ENCODE assay signal across 8 cellular contexts in genomic region chr12:120584343-120585149, GRCh38. TPM values are rescaled to one million over a fixed set of nuclear protein-coding genes. Genes with fewer than 3 reads are reported as not detected.
A peak's percentile ranks its signal among the peaks of the same experiment; 100 is the strongest.
DNase-seq lines count a peak whose midpoint lies in the region; ATAC-seq and TF ChIP-seq lines count a peak whose summit lies in the region.

No MANE protein-coding gene starts in this region.

- BruUV-seq in Panc1 (replicated peaks; lab: Mats Ljungman, UMichigan) = no TSS peak

- H3K4me1 ChIP-seq in Panc1 (ENCODE audit: control insufficient read depth, insufficient read depth, low read length) = peaks cover 14% of the 10 kb centered on the region; the same call in 1 of the 2 replicates
- peaks cover 21% of the 10 kb centered on the region for H3K4me1 ChIP-seq in upper lobe of right lung

- peak overlapping the region; percentile 37 to 40 for H3K4me3 ChIP-seq in Panc1 (ENCODE audit: low read depth in 2 of 2, low read length in 2 of 2)
- peak overlapping the region; percentile 54 for H3K4me3 ChIP-seq in upper lobe of right lung

- CTCF ChIA-PET in Panc1 (lab: Charles Lee) = interaction anchor here (0.7 kb wide), 2 partner anchors 45 to 62 kb away, joined by 4 to 5 read pairs; no protein-coding TSS in a partner anchor

- H3K9me3 ChIP-seq in Panc1 (ENCODE audit: control insufficient read depth, insufficient read depth, low read depth, low read length) = no peaks in the 10 kb centered on the region
- H3K9me3 ChIP-seq in upper lobe of right lung = no peaks in the 10 kb centered on the region

- intact Hi-C loops in Panc1 (cut with micrococcal nuclease; ENCODE audit: unreplicated experiment) = loop anchor here (5.0 kb wide), 1 partner anchor 388 kb away; no protein-coding TSS in a partner anchor
- intact Hi-C loops in head of caudate nucleus (cut with DNase I) = loop anchor here (2.0 to 5.0 kb wide), 3 partner anchors 64 to 128 kb away; partner anchors contain the start of genes MLEC and UNC119B
- intact Hi-C loops in upper lobe of right lung (cut with DNase I) = no loop called here

- no peaks in the 10 kb centered on the region for H3K27me3 ChIP-seq in Panc1 (ENCODE audit: control insufficient read depth, insufficient read depth, low read length)
- no peaks in the 10 kb centered on the region for H3K27me3 ChIP-seq in upper lobe of right lung

- no peaks in the 10 kb centered on the region for H3K36me3 Mint-ChIP-seq in osteocyte (ENCODE audit: unreplicated experiment)

- peaks cover 5% of the 10 kb centered on the region; the same call in 1 of the 2 replicates for H3K36me3 ChIP-seq in Panc1 (ENCODE audit: control insufficient read depth, insufficient read depth, low read length)
- H3K36me3 ChIP-seq in upper lobe of right lung = peaks cover 4% of the 10 kb centered on the region

- H3K9me3 Mint-ChIP-seq in osteocyte (ENCODE audit: unreplicated experiment) = no peaks in the 10 kb centered on the region

- H3K4me1 Mint-ChIP-seq in osteocyte (ENCODE audit: unreplicated experiment) = peaks cover 34% of the 10 kb centered on the region

- peak overlapping the region; percentile 68 for H3K4me3 Mint-ChIP-seq in osteocyte (ENCODE audit: unreplicated experiment)

- DNase-seq in NCI-H748 (lab: John Stamatoyannopoulos, UW; ENCODE audit: unreplicated experiment) (peak; percentile 65), NCI-H748 treated with DMSO at 0.1 percent for 48 hours (lab: John Stamatoyannopoulos, UW) (no peak), Panc1 (ENCODE audit: low read depth, low spot score) (no peak), activated gamma-delta T cell (lab: John Stamatoyannopoulos, UW) (peak; percentile 27), head of caudate nucleus (peak; percentile 26 to 83 (median 71)), osteocyte (ENCODE audit: extremely low spot score, unreplicated experiment) (no peak), upper lobe of right lung (peak; percentile 79)

- ATAC-seq in Panc1 (peak; percentile 44), upper lobe of right lung (peak; percentile 50), GM19023 (IDR thresholded peaks at IDR 0.05; ENCODE audit: unreplicated experiment) (no peak)

- H3K27ac ChIP-seq in Panc1 (ENCODE audit: low read length) = no peak overlapping the region
- H3K27ac ChIP-seq in upper lobe of right lung = no peak overlapping the region

- in situ Hi-C loops in Panc1 (cut with HindIII; ENCODE audit: low pct_unique_long_range_greater_than_20kb, low sequenced_read_pairs) = no loop called here

- no peak overlapping the region for H3K27ac Mint-ChIP-seq in osteocyte (ENCODE audit: unreplicated experiment)

- POLR2A ChIA-PET in Panc1 (lab: Charles Lee) = no interaction called here

- H3K27me3 Mint-ChIP-seq in osteocyte (ENCODE audit: unreplicated experiment) = peaks cover 5% of the 10 kb centered on the region

- TF ChIP-seq CTCF in Panc1 (IDR thresholded peaks at IDR 0.05) (no peak; the same call in 1 of the 2 replicates), osteocyte (IDR thresholded peaks at IDR 0.05) (peak; percentile 9), upper lobe of right lung (IDR thresholded peaks at IDR 0.05) (peak; percentile 48)

RNA-seq across cellular contexts. Expression of gene POP5, which starts 3.3 kb away (rescaled TPM):
- 43.7 TPM for total RNA-seq in Panc1 (2021; ENCODE audit: unreplicated experiment)
- polyA plus RNA-seq in Panc1 (2012; ENCODE audit: insufficient read length) = 36.9 TPM
- 36.9 and 42.0 TPM in 2 replicates for total RNA-seq in osteocyte
- 41.1 TPM for total RNA-seq in upper lobe of right lung

RNA-seq across cellular contexts. Expression of gene RNF10, which starts 50.4 kb away (rescaled TPM):
- 177 TPM for total RNA-seq in Panc1 (2021; ENCODE audit: unreplicated experiment)
- 209 TPM for polyA plus RNA-seq in Panc1 (2012; ENCODE audit: insufficient read length)
- 139 and 177 TPM in 2 replicates for total RNA-seq in osteocyte
- total RNA-seq in upper lobe of right lung = 190 TPM

RNA-seq across cellular contexts. Expression of gene COQ5, which starts 55.6 kb away (rescaled TPM):
- total RNA-seq in Panc1 (2021; ENCODE audit: unreplicated experiment) (42.9 TPM), osteocyte (20.4 and 24.0 TPM in 2 replicates), upper lobe of right lung (19.6 TPM)
- polyA plus RNA-seq in Panc1 (2012; ENCODE audit: insufficient read length) = 38.8 TPM

RNA-seq across cellular contexts. Expression of gene CABP1, which starts 55.9 kb away (rescaled TPM):
- total RNA-seq in Panc1 (2021; ENCODE audit: unreplicated experiment) (not detected), osteocyte (not detected in 2 replicates), upper lobe of right lung (0.23 TPM)
- not detected for polyA plus RNA-seq in Panc1 (2012; ENCODE audit: insufficient read length)

Comparison
In these comparisons a context has a peak if more than half of its experiments do, and no peak if none do; other contexts are left out.
1. DNase-seq: peak in NCI-H748 (single experiment), activated gamma-delta T cell (single experiment), head of caudate nucleus (42 of 42) and upper lobe of right lung (single experiment); none in NCI-H748 treated with DMSO at 0.1 percent for 48 hours (single experiment), Panc1 (single experiment) and osteocyte (single experiment).